Comparison of ENCODE assay signal across 1 cellular context in genomic region chr12:27344246-27344645, GRCh38.
A peak's percentile ranks its signal among the peaks of the same experiment; 100 is the strongest.
TF ChIP-seq lines count a peak whose summit lies in the region.

No MANE protein-coding gene starts in this region.

TF ChIP-seq in IMR-90, 13 proteins besides CTCF, POLR2A, EP300 and RAD21:
- TF ChIP-seq CEBPB (IDR thresholded peaks at IDR 0.05; ENCODE audit: low read depth, low read length) (peak; percentile 37), SMC3 (IDR thresholded peaks at IDR 0.05; ENCODE audit: low read depth, low read length) (no peak)
TF ChIP-seq in IMR-90: peak in this region for 1.
